In genomic region chr1:2526824-2527552, GRCh38 we compare ENCODE assay signal across 8 cellular contexts. TPM values are rescaled to one million over a fixed set of nuclear protein-coding genes. Genes with fewer than 3 reads are reported as not detected.
DNase-seq lines count a peak whose midpoint lies in the region; ATAC-seq and TF ChIP-seq lines count a peak whose summit lies in the region.

No MANE protein-coding gene starts in this region.

- peaks cover 37% of the 10 kb centered on the region for H3K79me2 ChIP-seq in ACC112 (ENCODE audit: control insufficient read depth, insufficient read depth, low read length, unreplicated experiment)

- H3K4me3 ChIP-seq in ACC112 (ENCODE audit: low read depth, low read length), result peak overlapping the region; percentile 93
- H3K4me3 ChIP-seq in astrocyte of the spinal cord (ENCODE audit: low read depth, low read length), result peak overlapping the region; percentile 20

- H3K4me1 ChIP-seq in ACC112 (ENCODE audit: control insufficient read depth, insufficient read depth, low read length, unreplicated experiment), result peaks cover 15% of the 10 kb centered on the region

- in situ Hi-C loops in astrocyte of the spinal cord (cut with HindIII; ENCODE audit: low sequenced_read_pairs), result no loop called here

- H3K27me3 ChIP-seq in ACC112 (ENCODE audit: insufficient read depth, low read length), result peaks cover 24% of the 10 kb centered on the region

- H3K27ac ChIP-seq in ACC112 (ENCODE audit: low read depth, low read length), result no peak overlapping the region

- DNase-seq in RPMI7951 (ENCODE audit: low read depth), result peak; percentile 52
- DNase-seq in astrocyte of the spinal cord (ENCODE audit: low read depth, low spot score), result peak; percentile 31
- DNase-seq in iris pigment epithelial cell (ENCODE audit: low read depth), result peak; percentile 37
- DNase-seq in stimulated activated CD4-positive, alpha-beta T cell treated with anti-CD3 and anti-CD28 coated beads, Interleukin-4, amount 100 ng/mL, for 1 hour, result peak; percentile 67
- no peak for DNase-seq in kidney glomerular epithelial cell (lab: John Stamatoyannopoulos, UW)

- ATAC-seq in GM18867 (IDR thresholded peaks at IDR 0.05; ENCODE audit: unreplicated experiment) (peak; percentile 25), HG03060 (IDR thresholded peaks at IDR 0.05; ENCODE audit: low read depth, unreplicated experiment) (peak; percentile 32)

- H2AFZ ChIP-seq in ACC112 (ENCODE audit: low read length, unreplicated experiment), result peak overlapping the region; percentile 22

- TF ChIP-seq CTCF in astrocyte of the spinal cord (IDR thresholded peaks at IDR 0.05; ENCODE audit: low read depth, low read length), result no peak

- H3K36me3 ChIP-seq in ACC112 (ENCODE audit: insufficient read depth, low read length), result no peaks in the 10 kb centered on the region

RNA-seq across cellular contexts. Expression of gene PANK4, which starts 0.6 kb away (rescaled TPM):
- total RNA-seq in RPMI7951 (2014; rRNA removed; shearing (Covaris generic)), result 15.0 and 17.6 TPM in 2 replicates

RNA-seq across cellular contexts. Expression of gene HES5, which starts 3.1 kb away (rescaled TPM):
- not detected in 2 replicates for total RNA-seq in RPMI7951 (2014; rRNA removed; shearing (Covaris generic))

RNA-seq across cellular contexts. Expression of gene TNFRSF14, which starts 29.2 kb away (rescaled TPM):
- 26.8 and 29.4 TPM in 2 replicates for total RNA-seq in RPMI7951 (2014; rRNA removed; shearing (Covaris generic))

RNA-seq across cellular contexts. Expression of gene PLCH2, which starts 50.9 kb away (rescaled TPM):
- total RNA-seq in RPMI7951 (2014; rRNA removed; shearing (Covaris generic)), result 0.12 and 0.29 TPM in 2 replicates

RNA-seq across cellular contexts. Expression of gene PRXL2B, which starts 59.6 kb away (rescaled TPM):
- total RNA-seq in RPMI7951 (2014; rRNA removed; shearing (Covaris generic)), result 21.5 and 26.1 TPM in 2 replicates
